ENCODE assay signal across 9 cellular contexts in the genomic region with DNA sequence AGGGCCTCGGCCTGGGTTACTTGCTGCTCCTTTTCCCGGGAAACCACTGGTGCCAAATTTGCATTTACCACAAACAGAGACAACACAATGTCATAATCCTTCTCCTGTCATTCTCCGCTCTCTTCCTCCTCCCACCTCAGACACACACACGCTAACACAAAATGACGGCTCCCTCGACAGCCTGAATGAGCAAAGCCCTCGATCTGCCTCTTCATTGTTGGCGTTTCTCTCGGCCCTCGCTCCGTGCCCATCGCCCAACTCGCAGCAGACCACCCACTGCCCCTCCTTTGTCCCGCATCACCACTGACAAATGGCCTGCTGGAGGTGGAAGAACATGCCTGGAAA. TPM values are rescaled to one million over a fixed set of nuclear protein-coding genes. Genes with fewer than 3 reads are reported as not detected.
A peak's percentile ranks its signal among the peaks of the same experiment; 100 is the strongest.
DNase-seq lines count a peak whose midpoint lies in the region; ATAC-seq and TF ChIP-seq lines count a peak whose summit lies in the region.
"Had no signal": no experiment of that assay in that cellular context is flagged by ENCODE, and none has a peak within 500 bp of the region (broad histone marks: within the 10 kb centered on the region; RNA-seq: fewer than 3 reads in every experiment).

No MANE protein-coding gene starts in this region.

- no peak overlapping the region for H3K4me3 ChIP-seq in HEK293 (ENCODE audit: low read depth, low read length)

- CTCF ChIA-PET in HEK293 (lab: Yijun Ruan, JAX) (interaction anchor here (0.6 kb wide), 1 partner anchor 109 kb away, joined by 3 read pairs; no protein-coding TSS in a partner anchor), T-cell (lab: Charles Lee) (no interaction called here)

- peaks cover 0 to 8% of the 10 kb centered on the region in 2 donors for H3K27me3 Mint-ChIP-seq in T-cell

- no peak for ATAC-seq in T-cell (replicated peaks in 1 of 4)
- ATAC-seq in left colon, result peak; percentile 16
- no peak for ATAC-seq in stimulated activated effector memory CD8-positive, alpha-beta T cell treated with anti-CD3 and anti-CD28 coated beads, Interleukin-12 subunit alpha, Interleukin-12 subunit beta, amount 100 ng/mL, for 72 hours
- ATAC-seq in HG02610 (IDR thresholded peaks at IDR 0.05; ENCODE audit: unreplicated experiment), result no peak
- no peak for ATAC-seq in GM18520 (IDR thresholded peaks at IDR 0.05; ENCODE audit: unreplicated experiment)

- H3K4me1 ChIP-seq in HEK293 (ENCODE audit: control insufficient read depth, insufficient read depth, low read length), result no peaks in the 10 kb centered on the region; the same call in 1 of the 2 replicates

- H3K9me3 Mint-ChIP-seq in T-cell, result no peaks in the 10 kb centered on the region
- no peaks in the 10 kb centered on the region for H3K9me3 Mint-ChIP-seq in stimulated activated effector memory CD8-positive, alpha-beta T cell treated with anti-CD3 and anti-CD28 coated beads, Interleukin-12 subunit alpha, Interleukin-12 subunit beta, amount 100 ng/mL, for 72 hours

- H3K9me3 ChIP-seq in HEK293 (ENCODE audit: control insufficient read depth, insufficient read depth, low read depth, low read length), result no peaks in the 10 kb centered on the region

- intact Hi-C loops in left colon (cut with DNase I, micrococcal nuclease), result no loop called here

- no peaks in the 10 kb centered on the region for H3K36me3 Mint-ChIP-seq in T-cell
- H3K36me3 Mint-ChIP-seq in stimulated activated effector memory CD8-positive, alpha-beta T cell treated with anti-CD3 and anti-CD28 coated beads, Interleukin-12 subunit alpha, Interleukin-12 subunit beta, amount 100 ng/mL, for 72 hours, result no peaks in the 10 kb centered on the region

- TF ChIP-seq CTCF in HEK293 (tag by site-specific recombination; IDR thresholded peaks at IDR 0.05), result no peak

- POLR2A ChIA-PET in HEK293 (lab: Yijun Ruan, JAX), result no interaction called here
- POLR2A ChIA-PET in T-cell (lab: Charles Lee), result no interaction called here

- no peaks in the 10 kb centered on the region for H3K36me3 ChIP-seq in HEK293 (ENCODE audit: control insufficient read depth in 2 of 2, insufficient read depth in 1 of 2, low read length in 2 of 2)

- no peak overlapping the region for H3K27ac ChIP-seq in HEK293 (ENCODE audit: extremely low read depth, low read depth, low read length)

- peak overlapping the region; percentile 53 to 76 (median 69) for H3K4me3 Mint-ChIP-seq in T-cell
- peak overlapping the region; percentile 61 for H3K4me3 Mint-ChIP-seq in stimulated activated effector memory CD8-positive, alpha-beta T cell treated with anti-CD3 and anti-CD28 coated beads, Interleukin-12 subunit alpha, Interleukin-12 subunit beta, amount 100 ng/mL, for 72 hours

- H3K4me1 Mint-ChIP-seq in T-cell, result peaks cover 37 to 42% (median 38%) of the 10 kb centered on the region in 3 donors
- peaks cover 29% of the 10 kb centered on the region for H3K4me1 Mint-ChIP-seq in stimulated activated effector memory CD8-positive, alpha-beta T cell treated with anti-CD3 and anti-CD28 coated beads, Interleukin-12 subunit alpha, Interleukin-12 subunit beta, amount 100 ng/mL, for 72 hours

- H3K27ac Mint-ChIP-seq in T-cell, result no peak overlapping the region
- no peak overlapping the region for H3K27ac Mint-ChIP-seq in stimulated activated effector memory CD8-positive, alpha-beta T cell treated with anti-CD3 and anti-CD28 coated beads, Interleukin-12 subunit alpha, Interleukin-12 subunit beta, amount 100 ng/mL, for 72 hours

- no peak for DNase-seq in T-cell
- peak in 1 of 2 donors; percentile 25 for DNase-seq in left colon
- no peak for DNase-seq in stimulated activated effector memory CD8-positive, alpha-beta T cell treated with anti-CD3 and anti-CD28 coated beads, Interleukin-12 subunit alpha, Interleukin-12 subunit beta, amount 100 ng/mL, for 72 hours (ENCODE audit: low spot score in 2 of 2)
- no peak for DNase-seq in NK-92 treated with Interleukin-12 subunit alpha and Interleukin-12 subunit beta, amount 100 ng/mL, for 24 hours (lab: John Stamatoyannopoulos, UW)
- DNase-seq: NCI-H2171; stimulated activated CD4-positive, alpha-beta T cell treated with anti-CD3 and anti-CD28 coated beads, Interleukin-12 subunit alpha, Interleukin-12 subunit beta, amount 100 ng/mL, for 4 hours had no signal

TF ChIP-seq in HEK293, 187 proteins besides CTCF, POLR2A, EP300 and RAD21:
- TF ChIP-seq ZNF843 (tag by site-specific recombination; IDR thresholded peaks at IDR 0.05) (no peak), ZSCAN30 (tag by site-specific recombination; IDR thresholded peaks at IDR 0.05) (no peak), ZNF670 (tag by site-specific recombination; IDR thresholded peaks at IDR 0.05; ENCODE audit: low read depth) (no peak), ZNF335 (tag by site-specific recombination; conservative IDR thresholded peaks at IDR 0.05) (no peak), ZNF341 (tag by site-specific recombination; IDR thresholded peaks at IDR 0.05; ENCODE audit: low read depth) (peak; percentile 64), ZNF292 (tag by site-specific recombination; IDR thresholded peaks at IDR 0.05; ENCODE audit: borderline replicate concordance, low read depth) (no peak)
- TF ChIP-seq, protein P1, sequence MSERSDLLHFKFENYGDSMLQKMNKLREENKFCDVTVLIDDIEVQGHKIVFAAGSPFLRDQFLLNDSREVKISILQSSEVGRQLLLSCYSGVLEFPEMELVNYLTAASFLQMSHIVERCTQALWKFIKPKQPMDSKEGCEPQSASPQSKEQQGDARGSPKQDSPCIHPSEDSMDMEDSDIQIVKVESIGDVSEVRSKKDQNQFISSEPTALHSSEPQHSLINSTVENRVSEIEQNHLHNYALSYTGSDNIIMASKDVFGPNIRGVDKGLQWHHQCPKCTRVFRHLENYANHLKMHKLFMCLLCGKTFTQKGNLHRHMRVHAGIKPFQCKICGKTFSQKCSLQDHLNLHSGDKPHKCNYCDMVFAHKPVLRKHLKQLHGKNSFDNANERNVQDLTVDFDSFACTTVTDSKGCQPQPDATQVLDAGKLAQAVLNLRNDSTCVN (tag by site-specific recombination; optimal IDR thresholded peaks at IDR 0.05), result no peak

RNA-seq across cellular contexts. Expression of a gene that starts 12.5 kb away (rescaled TPM):
- total RNA-seq in T-cell, result 10 to 100 TPM; 84.2 to 98.8 (median 88.5) TPM
- 10 to 100 TPM; 49.4 to 54.9 TPM for total RNA-seq in left colon
